33 cellular contexts compared by ENCODE assay signal in the genomic region with DNA sequence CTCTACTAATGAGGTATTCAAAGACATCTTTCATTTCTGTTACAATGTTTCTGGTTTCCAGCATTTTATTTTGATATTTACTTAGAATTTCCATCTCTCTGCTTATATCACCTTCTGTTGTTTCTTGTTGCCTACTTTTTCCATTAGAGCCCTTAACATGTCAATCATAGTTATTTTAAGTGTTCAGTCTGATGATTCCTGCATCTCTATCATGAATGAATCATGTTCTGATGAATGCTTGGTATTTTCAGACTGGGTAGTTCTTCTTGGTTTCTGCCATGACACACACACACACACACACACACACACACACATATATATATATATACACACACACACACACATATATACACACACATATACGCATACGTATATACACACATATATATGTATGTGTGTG.
"Had no signal": no experiment of that assay in that cellular context is flagged by ENCODE, and none has a peak within 500 bp of the region (broad histone marks: within the 10 kb centered on the region; RNA-seq: fewer than 3 reads in every experiment).

No MANE protein-coding gene starts in this region.

- H3K4me1 ChIP-seq: Peyer's patch had no signal

- DNase-seq: activated CD4-positive, alpha-beta memory T cell treated with anti-CD3 and anti-CD28 coated beads for 36 hours; activated CD4-positive, alpha-beta T cell treated with anti-CD3 and anti-CD28 coated beads for 4 hours; activated CD4-positive, alpha-beta T cell treated with anti-CD3 and anti-CD28 coated beads, Interleukin-2, amount 50 U/mL, for 1 hour; activated CD8-positive, alpha-beta memory T cell treated with anti-CD3 and anti-CD28 coated beads, Interleukin-2, amount 50 U/mL, for 4 hours; activated effector memory CD4-positive, alpha-beta T cell treated with Interleukin-2 at 50 U/mL for 16 hours; activated naive CD4-positive, alpha-beta T cell treated with anti-CD3 and anti-CD28 coated beads, Interleukin-2, amount 10 ng/mL, durations not matched to agents 7 days and 5 days; activated naive CD8-positive, alpha-beta T cell treated with anti-CD3 and anti-CD28 coated beads, Interleukin-2, amount 50 U/mL, for 24 hours; activated T-cell treated with anti-CD3 and anti-CD28 coated beads for 4 hours; activated T-cell treated with anti-CD3 and anti-CD28 coated beads, Interleukin-2, amount 50 U/mL, for 4 hours; anterior cingulate cortex; IMR-90; NCI-H1092 treated with DMSO at 0.1 percent for 48 hours; NCI-H146; NCI-H187; NCI-H2029 treated with DMSO at 0.1 percent for 48 hours; NCI-H2107; NCI-H2171; NCI-H510A; NCI-H526; NCI-H748 treated with DMSO at 0.1 percent for 48 hours; NK-92 treated with Interleukin-12 subunit alpha and Interleukin-12 subunit beta, amount 100 ng/mL, for 24 hours; PC-3; Peyer's patch; SW 1271 had no signal

- H3K9me3 ChIP-seq: Peyer's patch had no signal

- H3K27me3 ChIP-seq: Peyer's patch had no signal

- H3K27me3 Mint-ChIP-seq: activated CD4-positive, alpha-beta memory T cell treated with anti-CD3 and anti-CD28 coated beads for 36 hours; activated naive CD4-positive, alpha-beta T cell treated with anti-CD3 and anti-CD28 coated beads, Interleukin-2, amount 10 ng/mL, durations not matched to agents 7 days and 5 days; brain; central memory CD8-positive, alpha-beta T cell had no signal

- H3K27ac Mint-ChIP-seq: activated CD4-positive, alpha-beta memory T cell treated with anti-CD3 and anti-CD28 coated beads for 36 hours; activated naive CD4-positive, alpha-beta T cell treated with anti-CD3 and anti-CD28 coated beads, Interleukin-2, amount 10 ng/mL, durations not matched to agents 7 days and 5 days; activated naive CD8-positive, alpha-beta T cell; activated naive CD8-positive, alpha-beta T cell treated with anti-CD3 and anti-CD28 coated beads, Interleukin-2, amount 50 U/mL, for 24 hours; brain; T-helper 2 cell treated with Interferon-gamma antibody and Interleukin-4, amounts not matched to agents 5 μg/mL and 100 μg/mL, for 36 hours; WTC11 had no signal

- H3K4me1 Mint-ChIP-seq: activated naive CD4-positive, alpha-beta T cell treated with anti-CD3 and anti-CD28 coated beads, Interleukin-2, amount 10 ng/mL, durations not matched to agents 7 days and 5 days; activated naive CD8-positive, alpha-beta T cell treated with anti-CD3 and anti-CD28 coated beads, Interleukin-2, amount 50 U/mL, for 24 hours; brain; central memory CD8-positive, alpha-beta T cell; WTC11 had no signal

- H3K36me3 Mint-ChIP-seq: activated CD4-positive, alpha-beta memory T cell treated with anti-CD3 and anti-CD28 coated beads for 36 hours; activated naive CD4-positive, alpha-beta T cell treated with anti-CD3 and anti-CD28 coated beads, Interleukin-2, amount 10 ng/mL, durations not matched to agents 7 days and 5 days; activated naive CD8-positive, alpha-beta T cell; brain had no signal

- ATAC-seq: activated CD4-positive, CD25-positive, alpha-beta regulatory T cell treated with anti-CD3 and anti-CD28 coated beads, Interleukin-2, amount 50 U/mL, for 24 hours; activated naive CD8-positive, alpha-beta T cell treated with anti-CD3 and anti-CD28 coated beads, Interleukin-2, amount 50 U/mL, for 24 hours; activated T-cell treated with anti-CD3 and anti-CD28 coated beads, Interleukin-2, amount 50 U/mL, for 4 hours; K562; PC-3; Right ventricle myocardium inferior; WTC11 had no signal

- H3K36me3 ChIP-seq: Peyer's patch had no signal

- H3K27ac ChIP-seq: Peyer's patch, RWPE1 had no signal

- H3K4me3 ChIP-seq: K562, Peyer's patch had no signal

- H3K4me3 Mint-ChIP-seq: activated CD4-positive, alpha-beta memory T cell treated with anti-CD3 and anti-CD28 coated beads for 36 hours; activated naive CD4-positive, alpha-beta T cell treated with anti-CD3 and anti-CD28 coated beads, Interleukin-2, amount 10 ng/mL, durations not matched to agents 7 days and 5 days; activated naive CD8-positive, alpha-beta T cell; activated naive CD8-positive, alpha-beta T cell treated with anti-CD3 and anti-CD28 coated beads, Interleukin-2, amount 50 U/mL, for 24 hours; activated T-cell treated with anti-CD3 and anti-CD28 coated beads, Interleukin-2, amount 50 U/mL, for 4 hours; brain; central memory CD8-positive, alpha-beta T cell; T-helper 2 cell treated with Interferon-gamma antibody and Interleukin-4, amounts not matched to agents 5 μg/mL and 100 μg/mL, for 36 hours; WTC11 had no signal

- H3K9me3 Mint-ChIP-seq: activated CD4-positive, alpha-beta memory T cell treated with anti-CD3 and anti-CD28 coated beads for 36 hours; activated naive CD4-positive, alpha-beta T cell treated with anti-CD3 and anti-CD28 coated beads, Interleukin-2, amount 10 ng/mL, durations not matched to agents 7 days and 5 days; T-helper 2 cell treated with Interferon-gamma antibody and Interleukin-4, amounts not matched to agents 5 μg/mL and 100 μg/mL, for 36 hours had no signal
